In genomic region chr12:66563220-66563619, GRCh38 we compare ENCODE assay signal across 26 cellular contexts.
"Had no signal": no experiment of that assay in that cellular context is flagged by ENCODE, and none has a peak within 500 bp of the region (broad histone marks: within the 10 kb centered on the region; RNA-seq: fewer than 3 reads in every experiment).

No MANE protein-coding gene starts in this region.

- H2AFZ ChIP-seq: parathyroid adenoma had no signal

- H3K79me2 ChIP-seq: parathyroid adenoma had no signal

- H3K9ac ChIP-seq: parathyroid adenoma had no signal

- H3K27me3 ChIP-seq: ovary, right lobe of liver, sigmoid colon, stomach, thyroid gland, tibial nerve, upper lobe of left lung, vagina had no signal

- H3K27ac ChIP-seq: ovary, parathyroid adenoma, psoas muscle, right lobe of liver, sigmoid colon, stomach, thoracic aorta, thyroid gland, tibial nerve, upper lobe of left lung, vagina had no signal

- FAIRE-seq: small intestine, urothelium cell line had no signal

- H3K4me1 ChIP-seq: parathyroid adenoma, psoas muscle, right lobe of liver, sigmoid colon, stomach, thyroid gland, tibial nerve, upper lobe of left lung, vagina had no signal

- ATAC-seq: natural killer cell treated with Interleukin-12 subunit alpha and Interleukin-12 subunit beta and Interleukin-15 and Interleukin-18, amount 100 ng/mL, for 72 hours; psoas muscle; right cardiac atrium; right lobe of liver; stimulated activated effector memory CD8-positive, alpha-beta T cell treated with anti-CD3 and anti-CD28 coated beads, Interleukin-12 subunit alpha, Interleukin-12 subunit beta, amount 100 ng/mL, for 72 hours; stimulated activated naive B cell treated with anti-CD40 and anti-IgM and Interleukin-4, amounts not matched to agents 10 μg/mL and 1 μg/mL and 100 μg/mL, for 72 hours had no signal

- H3K36me3 ChIP-seq: ovary, right lobe of liver, sigmoid colon, stomach, thoracic aorta, thyroid gland, tibial nerve, upper lobe of left lung, vagina had no signal

- DNase-seq: nephron progenitor cell; occipital lobe; ovary; posterior cingulate gyrus; psoas muscle; right cardiac atrium; right lobe of liver; sigmoid colon; small intestine; stimulated activated CD4-positive, alpha-beta T cell treated with anti-CD3 and anti-CD28 coated beads, Interleukin-15, amount 100 ng/mL, for 24 hours; stimulated activated CD4-positive, alpha-beta T cell treated with anti-CD3 and anti-CD28 coated beads, Interleukin-2, amount 100 ng/mL, for 24 hours; stimulated activated CD4-positive, alpha-beta T cell treated with anti-CD3 and anti-CD28 coated beads, Interleukin-2, amount 100 ng/mL, for 48 hours; stimulated activated CD4-positive, alpha-beta T cell treated with anti-CD3 and anti-CD28 coated beads, Interleukin-4, amount 100 ng/mL, for 24 hours; stimulated activated naive B cell treated with anti-CD40 and anti-IgM and Interleukin-4, amounts not matched to agents 10 μg/mL and 1 μg/mL and 100 μg/mL, for 72 hours; stimulated activated naive CD4-positive, alpha-beta T cell treated with Interleukin-2 at 50 U/mL for 16 hours; stomach; thyroid gland; trophoblast cell; upper lobe of left lung had no signal

- H3K9me3 ChIP-seq: ovary, thyroid gland had no signal

- H3K4me3 ChIP-seq: ovary, psoas muscle, right lobe of liver, sigmoid colon, stomach, thoracic aorta, thyroid gland, tibial nerve, upper lobe of left lung, vagina had no signal
